Comparison of ENCODE assay signal across 9 cellular contexts in the genomic region with DNA sequence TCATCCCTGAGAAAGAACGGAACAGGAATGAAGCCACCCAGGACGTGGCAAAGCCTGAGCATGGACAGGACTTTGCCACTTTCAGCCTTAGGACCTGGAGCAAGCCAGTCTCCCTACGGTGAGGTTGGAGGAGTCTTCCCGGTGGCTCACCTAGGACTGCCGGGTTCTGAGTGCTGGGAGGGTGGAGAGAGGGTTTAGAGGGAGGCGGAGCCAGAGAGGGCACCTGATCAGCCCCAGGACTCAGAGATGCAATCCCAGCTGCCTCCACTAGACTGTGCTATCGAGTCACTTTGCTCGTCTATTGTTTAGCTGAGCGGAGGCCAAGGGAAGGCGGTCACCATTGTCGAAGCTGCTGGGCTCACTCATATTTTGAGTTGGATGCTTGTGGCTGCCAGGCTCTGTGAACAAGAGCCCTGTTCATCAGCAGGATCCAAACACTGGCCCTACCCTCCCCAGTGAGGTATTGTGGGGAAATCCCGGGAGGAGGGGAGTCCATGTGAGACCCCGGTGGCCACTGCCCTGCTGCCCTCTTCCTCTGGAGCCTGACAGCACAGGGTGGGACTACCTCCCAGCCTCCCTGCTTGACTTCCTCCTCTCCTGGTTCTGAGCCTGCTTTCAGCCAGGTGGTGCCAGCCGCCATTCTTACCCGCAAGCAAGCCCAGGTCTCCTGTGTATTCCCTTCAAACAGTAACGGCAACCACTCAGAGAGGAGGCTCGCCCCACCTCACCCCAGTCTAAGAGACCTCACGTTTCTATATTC. TPM values are rescaled to one million over a fixed set of nuclear protein-coding genes. Genes with fewer than 3 reads are reported as not detected.
DNase-seq lines count a peak whose midpoint lies in the region; ATAC-seq, FAIRE-seq and TF ChIP-seq lines count a peak whose summit lies in the region.
"Had no signal": no experiment of that assay in that cellular context is flagged by ENCODE, and none has a peak within 500 bp of the region (broad histone marks: within the 10 kb centered on the region; RNA-seq: fewer than 3 reads in every experiment).

No MANE protein-coding gene starts in this region.

- no peaks in the 10 kb centered on the region for H3K27me3 ChIP-seq in pancreas
- no peaks in the 10 kb centered on the region for H3K27me3 ChIP-seq in upper lobe of left lung

- POLR2A ChIA-PET in RWPE1 (lab: Yijun Ruan, JAX; ENCODE audit: low non-redundant PET), result interaction anchor here (0.8 kb wide), 1 partner anchor 83 kb away, joined by 4 read pairs; no protein-coding TSS in a partner anchor

- CTCF ChIA-PET in RWPE1 (lab: Yijun Ruan, JAX), result interaction anchor here (0.5 to 2.3 kb wide), 17 partner anchors 8 to 1047 kb away, joined by 3 to 28 read pairs (median 3); a partner anchor contains a TSS

- H3K36me3 ChIP-seq in pancreas (no peaks in the 10 kb centered on the region), upper lobe of left lung (no peaks in the 10 kb centered on the region)

- DNase-seq in GM04503 (ENCODE audit: low read depth), result peak; percentile 28
- DNase-seq in Kasumi-1 (lab: John Stamatoyannopoulos, UW), result peak; percentile 73 to 81
- peak; percentile 89 for DNase-seq in RWPE1 (ENCODE audit: low spot score)
- peak; percentile 35 for DNase-seq in activated effector memory CD4-positive, alpha-beta T cell treated with Interleukin-2 at 50 U/mL for 16 hours
- DNase-seq in frontal cortex (ENCODE audit: low spot score in 2 of 2), result peak; percentile 56 to 77
- DNase-seq in pancreas, result peak; percentile 77 to 91 (median 88)
- DNase-seq in upper lobe of left lung, result peak in 1 of 2 donors; percentile 84

- intact Hi-C loops in pancreas (cut with DNase I), result loop anchor here in 1 of 3 donors (10.0 kb wide), 1 partner anchor 65 kb away; no protein-coding TSS in a partner anchor

- ATAC-seq in pancreas, result peak; percentile 96 to 100 (median 97)
- ATAC-seq in upper lobe of left lung (ENCODE audit: low FRiP score in 2 of 2), result peak; percentile 88 to 90
- no peak for ATAC-seq in GM21717 (IDR thresholded peaks at IDR 0.05; ENCODE audit: unreplicated experiment)

- TF ChIP-seq CTCF in RWPE1 (conservative IDR thresholded peaks at IDR 0.05; ENCODE audit: low read depth), result peak; percentile 96
- TF ChIP-seq CTCF in pancreas (IDR thresholded peaks at IDR 0.05), result peak; percentile 70 to 86 (median 78)
- peak; percentile 73 to 87 (median 80) for TF ChIP-seq CTCF in upper lobe of left lung (IDR thresholded peaks at IDR 0.05)

- H3K4me3 ChIP-seq in pancreas, result no peak overlapping the region
- no peak overlapping the region for H3K4me3 ChIP-seq in upper lobe of left lung

- FAIRE-seq in frontal cortex (lab: Jason Lieb, UNC) (no peak), pancreas (lab: Jason Lieb, UNC) (no peak)
- FAIRE-seq: islet of Langerhans had no signal

- H3K27ac ChIP-seq in RWPE1 (peak overlapping the region; percentile 100), pancreas (no peak overlapping the region), upper lobe of left lung (no peak overlapping the region)

- no peak for TF ChIP-seq POLR2A in upper lobe of left lung (IDR thresholded peaks at IDR 0.05)

- H3K4me1 ChIP-seq in pancreas (no peaks in the 10 kb centered on the region), upper lobe of left lung (peaks cover 0 to 3% (median 0%) of the 10 kb centered on the region in 4 donors)

- no peaks in the 10 kb centered on the region for H3K9me3 ChIP-seq in pancreas
- no peaks in the 10 kb centered on the region for H3K9me3 ChIP-seq in upper lobe of left lung

- 37 to 42% methylated on average over 18 of the region's 18 CpGs for WGBS in pancreas, 2 donors
- 47% methylated on average over 16 to 18 of the region's 18 CpGs for WGBS in upper lobe of left lung, 2 donors

- no peak for TF ChIP-seq EP300 in upper lobe of left lung (IDR thresholded peaks at IDR 0.05)

RNA-seq across cellular contexts. Expression of a gene that starts 7.0 kb away (rescaled TPM):
- not detected for total RNA-seq in frontal cortex
- total RNA-seq in pancreas, result under 1 TPM in 2 of 6 donors, not detected in 4; 0.26 to 0.28 TPM
- polyA plus RNA-seq in pancreas, result under 1 TPM; 0.30 to 0.38 TPM
- total RNA-seq in upper lobe of left lung, result not detected

RNA-seq across cellular contexts. Expression of a gene that starts 7.8 kb away (rescaled TPM):
- not detected for total RNA-seq in frontal cortex
- total RNA-seq in pancreas, result not detected
- polyA plus RNA-seq in pancreas, result not detected
- not detected for total RNA-seq in upper lobe of left lung

RNA-seq across cellular contexts. Expression of a gene that starts 32.9 kb away (rescaled TPM):
- total RNA-seq in frontal cortex (not detected), pancreas (under 1 TPM in 2 of 6 donors, not detected in 4; 0.15 to 0.32 TPM), upper lobe of left lung (not detected)
- under 1 TPM; 0.05 to 0.61 TPM for polyA plus RNA-seq in pancreas

RNA-seq across cellular contexts. Expression of a gene that starts 44.7 kb away (rescaled TPM):
- total RNA-seq in frontal cortex (under 0.01 TPM), pancreas (10 to 100 TPM in 1 of 6 donors, 1 to 10 TPM in 2, under 1 TPM in 3; 0.42 to 28.4 (median 1.0) TPM), upper lobe of left lung (10 to 100 TPM in 4 of 6 donors, 1 to 10 TPM in 1, under 1 TPM in 1; 0.78 to 33.3 (median 18.0) TPM)
- polyA plus RNA-seq in pancreas, result 1 to 10 TPM; 2.6 to 7.0 TPM

RNA-seq across cellular contexts. Expression of a gene that starts 51.6 kb away (rescaled TPM):
- total RNA-seq in frontal cortex (24.5 TPM), pancreas (100 to 1,000 TPM in 2 of 6 donors, 10 to 100 TPM in 4; 14.2 to 147 (median 47.9) TPM), upper lobe of left lung (1,000 to 10,000 TPM in 1 of 6 donors, 100 to 1,000 TPM in 5; 235 to 1,101 (median 666) TPM)
- polyA plus RNA-seq in pancreas, result 10 to 100 TPM; 81.5 to 81.9 TPM
